ENCODE assay signal across 8 cellular contexts in the genomic region with DNA sequence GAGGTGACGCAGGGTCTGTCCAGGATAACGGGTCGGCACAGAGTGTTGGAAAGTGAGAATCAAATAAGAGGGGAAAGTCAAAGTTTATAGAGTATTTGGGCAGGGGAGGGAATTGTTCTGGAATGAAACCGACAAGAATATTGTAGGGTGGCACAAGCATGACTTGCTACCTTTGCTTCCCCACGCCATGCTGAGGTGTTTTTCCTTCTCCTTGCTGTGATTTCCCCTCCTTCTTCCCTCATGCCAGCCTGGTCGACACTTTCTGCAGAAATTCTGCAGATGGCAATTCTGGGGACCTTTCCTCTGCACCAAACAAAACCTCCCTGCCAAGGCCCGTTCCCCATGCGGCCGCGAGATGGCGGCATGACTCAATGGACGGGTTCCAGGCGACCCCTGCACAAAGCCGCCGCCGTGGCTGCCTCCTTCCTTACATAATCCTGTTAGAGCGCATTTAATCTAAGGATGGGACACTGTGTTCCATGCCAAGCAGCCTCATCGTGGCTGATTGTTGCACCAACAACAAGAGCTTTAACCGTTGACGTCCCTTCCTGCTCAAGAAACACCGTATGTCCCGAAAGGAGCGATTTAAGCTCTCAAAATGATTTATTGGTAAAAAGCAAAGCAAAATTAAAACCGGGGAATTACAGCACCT. TPM values are rescaled to one million over a fixed set of nuclear protein-coding genes. Genes with fewer than 3 reads are reported as not detected.
DNase-seq lines count a peak whose midpoint lies in the region; ATAC-seq, FAIRE-seq and TF ChIP-seq lines count a peak whose summit lies in the region.

A gene (minus strand): TSS at position 290 of the 652 bp plus-strand sequence. CDS start 10,616 bp downstream, outside the sequence.

- BruUV-seq in Calu3 (replicated peaks; lab: Mats Ljungman, UMichigan) = no TSS peak
- no TSS peak for BruUV-seq in endothelial cell of umbilical vein (replicated peaks; lab: Mats Ljungman, UMichigan)

- dilution Hi-C loops in endothelial cell of umbilical vein (cut with MboI; ENCODE audit: extremely low pct_ligation_motif_present, low sequenced_read_pairs) = no loop called here

- peak; percentile 87 for DNase-seq in Calu3
- DNase-seq in NOMO-1 treated with dmso at 0.1 percent for 144 hours (lab: John Stamatoyannopoulos, UW; ENCODE audit: unreplicated experiment) = peak; percentile 65
- peak; percentile 43 for DNase-seq in activated CD8-positive, alpha-beta memory T cell treated with anti-CD3 and anti-CD28 coated beads, Interleukin-2, amount 50 U/mL, for 1 hour (ENCODE audit: extremely low read depth)
- peak; percentile 78 for DNase-seq in endothelial cell of umbilical vein (ENCODE audit: low read depth, low spot score)
- peak; percentile 69 for DNase-seq in middle frontal gyrus (ENCODE audit: extremely low spot score, low spot score)
- DNase-seq in stimulated activated CD8-positive, alpha-beta memory T cell treated with anti-CD3 and anti-CD28 coated beads, Interleukin-15, amount 100 ng/mL, for 48 hours (ENCODE audit: low read depth in 2 of 2) = peak; percentile 58 to 68

- intact Hi-C loops in Calu3 (cut with micrococcal nuclease; ENCODE audit: unreplicated experiment) (loop anchor here (1.0 to 10.0 kb wide), 5 partner anchors 47 to 375 kb away; a partner anchor contains a TSS), endothelial cell of umbilical vein (cut with micrococcal nuclease) (loop anchor here (1.0 kb wide), 6 partner anchors 16 to 290 kb away; a partner anchor contains a TSS)

- H3K36me3 Mint-ChIP-seq in Calu3 (ENCODE audit: insufficient read depth, unreplicated experiment) = no peaks in the 10 kb centered on the region

- peak; percentile 89 for ATAC-seq in GM21447 (IDR thresholded peaks at IDR 0.05; ENCODE audit: unreplicated experiment)

- H3K4me1 Mint-ChIP-seq in Calu3 (ENCODE audit: low read depth, unreplicated experiment) = no peaks in the 10 kb centered on the region

- H3K27me3 ChIP-seq in HUES48 (ENCODE audit: control insufficient read depth, insufficient read depth, low read length) = no peaks in the 10 kb centered on the region
- H3K27me3 ChIP-seq in endothelial cell of umbilical vein (ENCODE audit: control insufficient read depth in 2 of 2, insufficient read depth in 2 of 2, low read length in 2 of 2) = peaks cover 2 to 6% of the 10 kb centered on the region in 2 experiments

- no peaks in the 10 kb centered on the region for H3K9me3 ChIP-seq in HUES48 (ENCODE audit: control insufficient read depth, insufficient read depth, low read length)
- no peaks in the 10 kb centered on the region for H3K9me3 ChIP-seq in endothelial cell of umbilical vein (replicated peaks; ENCODE audit: control insufficient read depth, insufficient read depth, low read length)

- H3K9me1 ChIP-seq in endothelial cell of umbilical vein (replicated peaks; ENCODE audit: control insufficient read depth, extremely low read depth, insufficient read depth, low read length) = no peaks in the 10 kb centered on the region

- H3K4me3 ChIP-seq in HUES48 (ENCODE audit: low read depth, low read length) (peak within 1 kb of the TSS; percentile 51), endothelial cell of umbilical vein (replicated peaks in 1 of 3; ENCODE audit: insufficient read depth in 1 of 3, low read depth in 1 of 3, low read length in 3 of 3) (no peak within 1 kb of the TSS)

- H3K27ac Mint-ChIP-seq in Calu3 (ENCODE audit: unreplicated experiment) = no peak within 1 kb of the TSS

- H3K79me2 ChIP-seq in endothelial cell of umbilical vein (ENCODE audit: control insufficient read depth, insufficient read depth, low read length) = no peaks in the 10 kb centered on the region

- H3K4me1 ChIP-seq in HUES48 (ENCODE audit: control insufficient read depth, insufficient read depth, low read length) (peaks cover 36% of the 10 kb centered on the region), endothelial cell of umbilical vein (ENCODE audit: control insufficient read depth, extremely low read depth, insufficient read depth, low read length) (no peaks in the 10 kb centered on the region)

- no peak within 1 kb of the TSS for H3K4me3 Mint-ChIP-seq in Calu3 (ENCODE audit: low read depth, unreplicated experiment)

- peak within 1 kb of the TSS; percentile 23 for H2AFZ ChIP-seq in endothelial cell of umbilical vein (ENCODE audit: low read depth, low read length)

- H3K9ac ChIP-seq in HUES48 (ENCODE audit: low read depth, low read length) (peak within 1 kb of the TSS; percentile 41), endothelial cell of umbilical vein (replicated peaks; ENCODE audit: extremely low read depth, insufficient read depth, low read length) (no peak within 1 kb of the TSS)

- peaks cover 10% of the 10 kb centered on the region for H3K27me3 Mint-ChIP-seq in Calu3 (ENCODE audit: unreplicated experiment)

- H3K4me2 ChIP-seq in endothelial cell of umbilical vein (ENCODE audit: insufficient read depth, low read length) = peak within 1 kb of the TSS; percentile 7

- no peaks in the 10 kb centered on the region for H4K20me1 ChIP-seq in endothelial cell of umbilical vein (replicated peaks; ENCODE audit: control insufficient read depth, extremely low read depth, insufficient read depth, low read length)

- H3K36me3 ChIP-seq in HUES48 (ENCODE audit: control insufficient read depth, insufficient read depth, low read length) (no peaks in the 10 kb centered on the region), endothelial cell of umbilical vein (ENCODE audit: control insufficient read depth in 2 of 2, extremely low read depth in 1 of 2, insufficient read depth in 2 of 2, low read length in 2 of 2) (no peaks in the 10 kb centered on the region)

- POLR2A ChIA-PET in endothelial cell of umbilical vein (lab: Charles Lee) = no interaction called here

- H3K27ac ChIP-seq in HUES48 (ENCODE audit: low read depth, low read length) = no peak within 1 kb of the TSS
- H3K27ac ChIP-seq in endothelial cell of umbilical vein (ENCODE audit: insufficient read depth, low read depth, low read length) = no peak within 1 kb of the TSS

- no peaks in the 10 kb centered on the region for H3K9me3 Mint-ChIP-seq in Calu3 (ENCODE audit: low read depth, unreplicated experiment)

- peak; percentile 76 for FAIRE-seq in endothelial cell of umbilical vein (lab: Jason Lieb, UNC)

- no peak for TF ChIP-seq POLR2A in endothelial cell of umbilical vein (IDR thresholded peaks at IDR 0.05; ENCODE audit: low read depth, low read length)

- TF ChIP-seq CTCF in Calu3 (IDR thresholded peaks at IDR 0.05; ENCODE audit: unreplicated experiment) (peak; percentile 84), endothelial cell of umbilical vein (IDR thresholded peaks at IDR 0.05; ENCODE audit: extremely low read depth in 1 of 2, insufficient read depth in 1 of 2, low read depth in 1 of 2, low read length in 2 of 2) (peak; percentile 93 to 94)

- CTCF ChIA-PET in Calu3 (lab: Charles Lee) (interaction anchor here (1.0 to 1.2 kb wide), 2 partner anchors 47 to 55 kb away, joined by 4 read pairs; no protein-coding TSS in a partner anchor), endothelial cell of umbilical vein (lab: Charles Lee) (interaction anchor here (0.6 to 2.6 kb wide), 22 partner anchors 12 to 292 kb away, joined by 3 to 16 read pairs (median 4); a partner anchor contains a TSS)

TF ChIP-seq in endothelial cell of umbilical vein, 7 proteins besides CTCF, POLR2A, EP300 and RAD21:
- TF ChIP-seq MYC (IDR thresholded peaks at IDR 0.05; ENCODE audit: low read depth, low read length) = no peak
- TF ChIP-seq POLR2AphosphoS5 (IDR thresholded peaks at IDR 0.05; ENCODE audit: insufficient read depth, low read depth, low read length) = no peak
- no peak for TF ChIP-seq EZH2 (IDR thresholded peaks at IDR 0.05; ENCODE audit: borderline replicate concordance, low read depth, low read length, severe bottlenecking)
- no peak for TF ChIP-seq FOS (IDR thresholded peaks at IDR 0.05; ENCODE audit: borderline replicate concordance, insufficient read depth, low read length)
- no peak for TF ChIP-seq JUN (IDR thresholded peaks at IDR 0.05; ENCODE audit: borderline replicate concordance, insufficient read depth, insufficient read length, low read depth)
- TF ChIP-seq GATA2 (IDR thresholded peaks at IDR 0.05; ENCODE audit: insufficient read depth, insufficient read length, low read depth, low read length) = no peak
- TF ChIP-seq, protein P1, sequence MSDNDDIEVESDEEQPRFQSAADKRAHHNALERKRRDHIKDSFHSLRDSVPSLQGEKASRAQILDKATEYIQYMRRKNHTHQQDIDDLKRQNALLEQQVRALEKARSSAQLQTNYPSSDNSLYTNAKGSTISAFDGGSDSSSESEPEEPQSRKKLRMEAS (IDR thresholded peaks at IDR 0.05; ENCODE audit: insufficient read depth, insufficient read length) = no peak

RNA-seq across cellular contexts. Expression of the gene that starts here (rescaled TPM):
- not detected in 2 replicates for total RNA-seq in Calu3 (2022)
- not detected in 2 replicates for total RNA-seq in endothelial cell of umbilical vein
- not detected in 2 replicates for polyA plus RNA-seq in endothelial cell of umbilical vein
- polyA plus RNA-seq in endothelial cell of umbilical vein (2011; cell fraction: cytosol; rRNA removed) = not detected in 2 replicates
- polyA plus RNA-seq in endothelial cell of umbilical vein (2011; cell fraction: nucleus; rRNA removed) = not detected in 2 replicates
- not detected in 2 replicates for polyA plus RNA-seq in endothelial cell of umbilical vein (2012)
- polyA minus RNA-seq in endothelial cell of umbilical vein = not detected in 2 replicates
- 0.72 TPM for polyA minus RNA-seq in endothelial cell of umbilical vein (2011; cell fraction: cytosol; rRNA and poly(A)+ RNA removed)
- polyA minus RNA-seq in endothelial cell of umbilical vein (2011; cell fraction: nucleus; rRNA and poly(A)+ RNA removed) = not detected in 2 replicates

Comparison
In these comparisons a context has a peak if more than half of its experiments do, and no peak if none do; other contexts are left out.
1. Peak in DNase-seq in Calu3; RNA of the gene not detected or under 1 TPM.
2. Peak in DNase-seq and H3K4me2 ChIP-seq in endothelial cell of umbilical vein; RNA of the gene not detected or under 1 TPM.